In genomic region chr10:75294866-75295692, GRCh38 we compare ENCODE assay signal across 8 cellular contexts. TPM values are rescaled to one million over a fixed set of nuclear protein-coding genes. Genes with fewer than 3 reads are reported as not detected.
DNase-seq lines count a peak whose midpoint lies in the region; ATAC-seq and TF ChIP-seq lines count a peak whose summit lies in the region.

No MANE protein-coding gene starts in this region.

- no peaks in the 10 kb centered on the region for H3K36me3 Mint-ChIP-seq in activated naive CD8-positive, alpha-beta T cell treated with anti-CD3 and anti-CD28 coated beads for 36 hours

- intact Hi-C loops in Right ventricle myocardium inferior (cut with DNase I) (loop anchor here (2.0 kb wide), 1 partner anchor 100 kb away; no protein-coding TSS in a partner anchor), ovary (cut with DNase I) (loop anchor here in 3 of 4 donors (5.0 to 10.0 kb wide), 3 partner anchors 97 to 102 kb away; no protein-coding TSS in a partner anchor)

- WGBS in ovary, 3 donors: 0 to 1% (median 1%) methylated on average over 31 to 56 of the region's 56 CpGs
- under 1% methylated on average over 56 of the region's 56 CpGs for WGBS in thymus

- peak overlapping the region; percentile 72 for H3K4me2 ChIP-seq in Karpas-422 (ENCODE audit: low read depth, low read length, poor library complexity, severe bottlenecking)

- no peaks in the 10 kb centered on the region for H3K4me1 Mint-ChIP-seq in activated naive CD8-positive, alpha-beta T cell treated with anti-CD3 and anti-CD28 coated beads for 36 hours

- ATAC-seq in GM21423 (IDR thresholded peaks at IDR 0.05; ENCODE audit: unreplicated experiment) (peak; percentile 66), Right ventricle myocardium inferior (peak; percentile 81)

- TF ChIP-seq POLR2A in ovary (IDR thresholded peaks at IDR 0.05): peak; percentile 35

- no peaks in the 10 kb centered on the region for H3K9me2 ChIP-seq in Karpas-422 (replicated peaks; ENCODE audit: insufficient read depth, low read length)

- H4K20me1 ChIP-seq in Karpas-422 (ENCODE audit: insufficient read depth, low read depth, low read length): no peaks in the 10 kb centered on the region

- H3K9me3 Mint-ChIP-seq in activated naive CD8-positive, alpha-beta T cell treated with anti-CD3 and anti-CD28 coated beads for 36 hours: peaks cover 3% of the 10 kb centered on the region

- peak overlapping the region; percentile 66 for H3K4me3 ChIP-seq in Karpas-422 (ENCODE audit: low read length)
- H3K4me3 ChIP-seq in SK-N-MC: peak overlapping the region; percentile 72
- peak overlapping the region; percentile 59 for H3K4me3 ChIP-seq in ovary
- peak overlapping the region; percentile 42 for H3K4me3 ChIP-seq in thymus (ENCODE audit: low read length)

- H3K27ac ChIP-seq in Karpas-422 (ENCODE audit: low read length) (no peak overlapping the region), SK-N-MC (no peak overlapping the region), ovary (peak overlapping the region; percentile 76 to 95), thymus (ENCODE audit: low read depth) (peak overlapping the region; percentile 67)

- peak overlapping the region; percentile 66 for H3K4me3 Mint-ChIP-seq in activated naive CD8-positive, alpha-beta T cell treated with anti-CD3 and anti-CD28 coated beads for 36 hours

- H3K79me2 ChIP-seq in Karpas-422 (ENCODE audit: low read length): no peaks in the 10 kb centered on the region

- peak overlapping the region; percentile 42 for H3K27ac Mint-ChIP-seq in activated naive CD8-positive, alpha-beta T cell treated with anti-CD3 and anti-CD28 coated beads for 36 hours

- H3K9me3 ChIP-seq in Karpas-422 (ENCODE audit: low read length) (no peaks in the 10 kb centered on the region), SK-N-MC (ENCODE audit: low read depth, low read length) (no peaks in the 10 kb centered on the region), ovary (no peaks in the 10 kb centered on the region), thymus (ENCODE audit: control insufficient read depth) (no peaks in the 10 kb centered on the region)

- TF ChIP-seq EP300 in ovary (IDR thresholded peaks at IDR 0.05): no peak

- H3K36me3 ChIP-seq in Karpas-422 (ENCODE audit: insufficient read depth, low read length) (no peaks in the 10 kb centered on the region), SK-N-MC (ENCODE audit: insufficient read depth, low read length) (no peaks in the 10 kb centered on the region), ovary (no peaks in the 10 kb centered on the region), thymus (ENCODE audit: control insufficient read depth, insufficient read depth) (no peaks in the 10 kb centered on the region)

- peaks cover 3% of the 10 kb centered on the region for H3K27me3 Mint-ChIP-seq in activated naive CD8-positive, alpha-beta T cell treated with anti-CD3 and anti-CD28 coated beads for 36 hours

- peak overlapping the region; percentile 50; the same call in 1 of the 2 replicates for H2AFZ ChIP-seq in Karpas-422 (ENCODE audit: low read length)

- H3K27me3 ChIP-seq in Karpas-422 (ENCODE audit: low read length): no peaks in the 10 kb centered on the region
- no peaks in the 10 kb centered on the region for H3K27me3 ChIP-seq in ovary
- no peaks in the 10 kb centered on the region for H3K27me3 ChIP-seq in thymus (ENCODE audit: control insufficient read depth, insufficient read depth)

- TF ChIP-seq CTCF in ovary (IDR thresholded peaks at IDR 0.05): peak in 2 of 3 donors; percentile 50 to 66

- DNase-seq in COLO829 (ENCODE audit: low spot score) (peak; percentile 40), Karpas-422 (peak; percentile 61), SK-N-MC (ENCODE audit: low read depth, low spot score) (no peak), Right ventricle myocardium inferior (ENCODE audit: missing footprints) (peak; percentile 87), ovary (peak; percentile 79 to 86 (median 83))
- peak; percentile 82 for DNase-seq in activated naive CD8-positive, alpha-beta T cell treated with anti-CD3 and anti-CD28 coated beads for 36 hours

- peaks cover 22% of the 10 kb centered on the region for H3K4me1 ChIP-seq in Karpas-422 (ENCODE audit: low read length)
- H3K4me1 ChIP-seq in ovary (ENCODE audit: insufficient read depth): peaks cover 11% of the 10 kb centered on the region
- no peaks in the 10 kb centered on the region for H3K4me1 ChIP-seq in thymus (ENCODE audit: control insufficient read depth, insufficient read depth, low read length)

- H3K9ac ChIP-seq in Karpas-422 (ENCODE audit: low read length) (peak overlapping the region; percentile 61), SK-N-MC (ENCODE audit: insufficient read length) (peak overlapping the region; percentile 12)

RNA-seq across cellular contexts. Expression of gene COMTD1, which starts 59.3 kb away (rescaled TPM):
- 14.4 and 75.0 TPM in 2 replicates for total RNA-seq in Karpas-422 (2014; rRNA removed; shearing (Covaris generic); ENCODE audit: low replicate concordance)
- 10 to 100 TPM; 54.7 to 58.6 TPM for total RNA-seq in activated naive CD8-positive, alpha-beta T cell treated with anti-CD3 and anti-CD28 coated beads for 36 hours
- 32.3 TPM for total RNA-seq in Right ventricle myocardium inferior
- 10 to 100 TPM; 14.2 to 37.3 (median 18.4) TPM for total RNA-seq in ovary
- polyA plus RNA-seq in ovary: 10 to 100 TPM in 1 of 2 donors, not detected in 1; 15.4 TPM
- 40.7 TPM for polyA plus RNA-seq in thymus

Comparison
In these comparisons a context has a peak if more than half of its experiments do, and no peak if none do; other contexts are left out.
1. H3K27ac ChIP-seq: peak in ovary (2 of 2) and thymus (single experiment); none in Karpas-422 (single experiment) and SK-N-MC (single experiment).
2. Peak in every context shown above with its lines, with median percentiles within 50 percentile points of each other: H3K4me3 ChIP-seq.